ENCODE assay signal across 1 cellular context in the genomic region with DNA sequence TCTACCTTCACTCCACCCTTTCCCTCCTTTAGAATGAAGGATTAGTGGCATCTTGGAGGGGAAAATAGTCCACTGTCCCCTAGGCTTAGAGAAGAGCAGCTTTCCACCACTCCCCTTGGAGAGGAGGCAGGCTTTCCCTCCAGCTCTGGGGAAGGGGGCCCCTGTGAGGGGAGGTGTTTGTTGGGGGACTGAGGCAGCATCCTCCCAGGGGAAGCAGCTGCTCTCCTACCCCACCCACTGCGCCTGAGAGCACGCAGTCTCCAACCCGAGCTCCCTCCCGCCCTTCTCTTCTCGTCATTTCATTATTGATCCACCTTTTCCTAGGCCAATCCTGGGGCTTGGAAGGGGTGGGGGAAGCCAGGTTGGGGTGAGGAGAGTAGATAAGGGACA.
TF ChIP-seq lines count a peak whose summit lies in the region.

No MANE protein-coding gene starts in this region.

TF ChIP-seq in endothelial cell of umbilical vein, 7 proteins besides CTCF, POLR2A, EP300 and RAD21:
- TF ChIP-seq JUN (IDR thresholded peaks at IDR 0.05; ENCODE audit: borderline replicate concordance, insufficient read depth, insufficient read length, low read depth) (no peak), FOS (IDR thresholded peaks at IDR 0.05; ENCODE audit: borderline replicate concordance, insufficient read depth, low read length) (no peak), GATA2 (IDR thresholded peaks at IDR 0.05; ENCODE audit: insufficient read depth, insufficient read length, low read depth, low read length) (no peak), POLR2AphosphoS5 (IDR thresholded peaks at IDR 0.05; ENCODE audit: insufficient read depth, low read depth, low read length) (no peak)
